ENCODE assay signal across 1 cellular context in the genomic region with DNA sequence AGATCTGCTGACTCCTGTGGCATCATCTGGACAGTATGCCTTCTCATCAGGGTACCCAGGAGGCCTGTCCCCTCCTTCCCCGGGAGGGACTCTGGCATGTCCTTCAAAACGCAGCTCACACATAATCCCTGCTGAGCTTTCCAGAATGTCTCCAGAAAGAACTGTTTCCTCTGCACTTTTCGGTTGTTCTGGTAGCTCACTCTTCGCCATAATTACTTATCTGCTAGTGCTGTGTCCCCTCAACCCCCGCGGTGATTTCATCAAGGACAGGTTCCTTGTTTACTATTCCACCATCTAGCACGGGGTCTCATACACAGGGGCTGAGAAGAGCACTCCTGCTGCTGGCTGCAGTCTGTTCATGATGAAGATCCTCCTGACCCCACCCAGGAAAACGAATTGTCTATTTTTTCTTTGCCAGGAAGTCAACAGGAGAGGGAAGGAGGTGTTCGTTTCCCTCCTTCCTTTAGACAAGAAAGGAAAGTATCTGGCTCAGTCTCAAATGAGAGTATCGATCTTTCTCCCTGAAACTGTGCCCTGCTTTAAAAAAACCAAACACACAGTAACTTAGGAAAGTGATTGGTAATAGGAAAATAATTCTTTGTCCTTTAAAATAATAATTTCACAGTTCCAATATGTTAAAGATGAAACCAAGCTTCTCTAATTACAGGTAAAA.
TF ChIP-seq lines count a peak whose summit lies in the region.

No MANE protein-coding gene starts in this region.

TF ChIP-seq in WTC11, 78 proteins besides CTCF, POLR2A, EP300 and RAD21 (continued from another document):
- TF ChIP-seq, protein P1, sequence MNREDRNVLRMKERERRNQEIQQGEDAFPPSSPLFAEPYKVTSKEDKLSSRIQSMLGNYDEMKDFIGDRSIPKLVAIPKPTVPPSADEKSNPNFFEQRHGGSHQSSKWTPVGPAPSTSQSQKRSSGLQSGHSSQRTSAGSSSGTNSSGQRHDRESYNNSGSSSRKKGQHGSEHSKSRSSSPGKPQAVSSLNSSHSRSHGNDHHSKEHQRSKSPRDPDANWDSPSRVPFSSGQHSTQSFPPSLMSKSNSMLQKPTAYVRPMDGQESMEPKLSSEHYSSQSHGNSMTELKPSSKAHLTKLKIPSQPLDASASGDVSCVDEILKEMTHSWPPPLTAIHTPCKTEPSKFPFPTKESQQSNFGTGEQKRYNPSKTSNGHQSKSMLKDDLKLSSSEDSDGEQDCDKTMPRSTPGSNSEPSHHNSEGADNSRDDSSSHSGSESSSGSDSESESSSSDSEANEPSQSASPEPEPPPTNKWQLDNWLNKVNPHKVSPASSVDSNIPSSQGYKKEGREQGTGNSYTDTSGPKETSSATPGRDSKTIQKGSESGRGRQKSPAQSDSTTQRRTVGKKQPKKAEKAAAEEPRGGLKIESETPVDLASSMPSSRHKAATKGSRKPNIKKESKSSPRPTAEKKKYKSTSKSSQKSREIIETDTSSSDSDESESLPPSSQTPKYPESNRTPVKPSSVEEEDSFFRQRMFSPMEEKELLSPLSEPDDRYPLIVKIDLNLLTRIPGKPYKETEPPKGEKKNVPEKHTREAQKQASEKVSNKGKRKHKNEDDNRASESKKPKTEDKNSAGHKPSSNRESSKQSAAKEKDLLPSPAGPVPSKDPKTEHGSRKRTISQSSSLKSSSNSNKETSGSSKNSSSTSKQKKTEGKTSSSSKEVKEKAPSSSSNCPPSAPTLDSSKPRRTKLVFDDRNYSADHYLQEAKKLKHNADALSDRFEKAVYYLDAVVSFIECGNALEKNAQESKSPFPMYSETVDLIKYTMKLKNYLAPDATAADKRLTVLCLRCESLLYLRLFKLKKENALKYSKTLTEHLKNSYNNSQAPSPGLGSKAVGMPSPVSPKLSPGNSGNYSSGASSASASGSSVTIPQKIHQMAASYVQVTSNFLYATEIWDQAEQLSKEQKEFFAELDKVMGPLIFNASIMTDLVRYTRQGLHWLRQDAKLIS (CRISPR knock-in tag; IDR thresholded peaks at IDR 0.05; ENCODE audit: borderline replicate concordance): no peak
- TF ChIP-seq, protein P2, sequence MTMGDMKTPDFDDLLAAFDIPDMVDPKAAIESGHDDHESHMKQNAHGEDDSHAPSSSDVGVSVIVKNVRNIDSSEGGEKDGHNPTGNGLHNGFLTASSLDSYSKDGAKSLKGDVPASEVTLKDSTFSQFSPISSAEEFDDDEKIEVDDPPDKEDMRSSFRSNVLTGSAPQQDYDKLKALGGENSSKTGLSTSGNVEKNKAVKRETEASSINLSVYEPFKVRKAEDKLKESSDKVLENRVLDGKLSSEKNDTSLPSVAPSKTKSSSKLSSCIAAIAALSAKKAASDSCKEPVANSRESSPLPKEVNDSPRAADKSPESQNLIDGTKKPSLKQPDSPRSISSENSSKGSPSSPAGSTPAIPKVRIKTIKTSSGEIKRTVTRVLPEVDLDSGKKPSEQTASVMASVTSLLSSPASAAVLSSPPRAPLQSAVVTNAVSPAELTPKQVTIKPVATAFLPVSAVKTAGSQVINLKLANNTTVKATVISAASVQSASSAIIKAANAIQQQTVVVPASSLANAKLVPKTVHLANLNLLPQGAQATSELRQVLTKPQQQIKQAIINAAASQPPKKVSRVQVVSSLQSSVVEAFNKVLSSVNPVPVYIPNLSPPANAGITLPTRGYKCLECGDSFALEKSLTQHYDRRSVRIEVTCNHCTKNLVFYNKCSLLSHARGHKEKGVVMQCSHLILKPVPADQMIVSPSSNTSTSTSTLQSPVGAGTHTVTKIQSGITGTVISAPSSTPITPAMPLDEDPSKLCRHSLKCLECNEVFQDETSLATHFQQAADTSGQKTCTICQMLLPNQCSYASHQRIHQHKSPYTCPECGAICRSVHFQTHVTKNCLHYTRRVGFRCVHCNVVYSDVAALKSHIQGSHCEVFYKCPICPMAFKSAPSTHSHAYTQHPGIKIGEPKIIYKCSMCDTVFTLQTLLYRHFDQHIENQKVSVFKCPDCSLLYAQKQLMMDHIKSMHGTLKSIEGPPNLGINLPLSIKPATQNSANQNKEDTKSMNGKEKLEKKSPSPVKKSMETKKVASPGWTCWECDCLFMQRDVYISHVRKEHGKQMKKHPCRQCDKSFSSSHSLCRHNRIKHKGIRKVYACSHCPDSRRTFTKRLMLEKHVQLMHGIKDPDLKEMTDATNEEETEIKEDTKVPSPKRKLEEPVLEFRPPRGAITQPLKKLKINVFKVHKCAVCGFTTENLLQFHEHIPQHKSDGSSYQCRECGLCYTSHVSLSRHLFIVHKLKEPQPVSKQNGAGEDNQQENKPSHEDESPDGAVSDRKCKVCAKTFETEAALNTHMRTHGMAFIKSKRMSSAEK (CRISPR knock-in tag; IDR thresholded peaks at IDR 0.05; ENCODE audit: borderline replicate concordance): no peak
- no peak for TF ChIP-seq ETV6 (CRISPR knock-in tag; IDR thresholded peaks at IDR 0.05)
- TF ChIP-seq, protein P3, sequence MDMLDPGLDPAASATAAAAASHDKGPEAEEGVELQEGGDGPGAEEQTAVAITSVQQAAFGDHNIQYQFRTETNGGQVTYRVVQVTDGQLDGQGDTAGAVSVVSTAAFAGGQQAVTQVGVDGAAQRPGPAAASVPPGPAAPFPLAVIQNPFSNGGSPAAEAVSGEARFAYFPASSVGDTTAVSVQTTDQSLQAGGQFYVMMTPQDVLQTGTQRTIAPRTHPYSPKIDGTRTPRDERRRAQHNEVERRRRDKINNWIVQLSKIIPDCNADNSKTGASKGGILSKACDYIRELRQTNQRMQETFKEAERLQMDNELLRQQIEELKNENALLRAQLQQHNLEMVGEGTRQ (CRISPR knock-in tag; IDR thresholded peaks at IDR 0.05): no peak
- TF ChIP-seq CBFB (CRISPR knock-in tag; IDR thresholded peaks at IDR 0.05; ENCODE audit: low read depth): no peak
- TF ChIP-seq TP53 (CRISPR knock-in tag; IDR thresholded peaks at IDR 0.05): no peak
- TF ChIP-seq GABPB1 (CRISPR knock-in tag; IDR thresholded peaks at IDR 0.05): no peak
- TF ChIP-seq, protein P4, sequence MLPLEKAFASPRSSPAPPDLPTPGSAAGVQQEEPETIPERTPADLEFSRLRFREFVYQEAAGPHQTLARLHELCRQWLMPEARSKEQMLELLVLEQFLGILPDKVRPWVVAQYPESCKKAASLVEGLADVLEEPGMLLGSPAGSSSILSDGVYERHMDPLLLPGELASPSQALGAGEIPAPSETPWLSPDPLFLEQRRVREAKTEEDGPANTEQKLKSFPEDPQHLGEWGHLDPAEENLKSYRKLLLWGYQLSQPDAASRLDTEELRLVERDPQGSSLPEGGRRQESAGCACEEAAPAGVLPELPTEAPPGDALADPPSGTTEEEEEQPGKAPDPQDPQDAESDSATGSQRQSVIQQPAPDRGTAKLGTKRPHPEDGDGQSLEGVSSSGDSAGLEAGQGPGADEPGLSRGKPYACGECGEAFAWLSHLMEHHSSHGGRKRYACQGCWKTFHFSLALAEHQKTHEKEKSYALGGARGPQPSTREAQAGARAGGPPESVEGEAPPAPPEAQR (CRISPR knock-in tag; IDR thresholded peaks at IDR 0.05): no peak
- no peak for TF ChIP-seq SMAD4 (CRISPR knock-in tag; IDR thresholded peaks at IDR 0.05)
- no peak for TF ChIP-seq NR1H2 (CRISPR knock-in tag; IDR thresholded peaks at IDR 0.05)
- TF ChIP-seq ELF4 (CRISPR knock-in tag; IDR thresholded peaks at IDR 0.05; ENCODE audit: low read depth): no peak
